ENCODE assay signal across 9 cellular contexts in genomic region chr7:4797858-4798705, GRCh38. TPM values are rescaled to one million over a fixed set of nuclear protein-coding genes. Genes with fewer than 3 reads are reported as not detected.
DNase-seq lines count a peak whose midpoint lies in the region; ATAC-seq and TF ChIP-seq lines count a peak whose summit lies in the region.
"Had no signal": no experiment of that assay in that cellular context is flagged by ENCODE, and none has a peak within 500 bp of the region (broad histone marks: within the 10 kb centered on the region; RNA-seq: fewer than 3 reads in every experiment).

No MANE protein-coding gene starts in this region.

- peaks cover 0 to 13% (median 0%) of the 10 kb centered on the region in 3 donors for H3K27me3 ChIP-seq in stomach

- H3K9me3 Mint-ChIP-seq in effector memory CD8-positive, alpha-beta T cell = no peaks in the 10 kb centered on the region

- no peak for TF ChIP-seq EP300 in stomach (IDR thresholded peaks at IDR 0.05)

- H3K36me3 ChIP-seq in stomach = no peaks in the 10 kb centered on the region

- peaks cover 5% of the 10 kb centered on the region for H3K36me3 Mint-ChIP-seq in effector memory CD8-positive, alpha-beta T cell (ENCODE audit: insufficient read depth)

- no peak overlapping the region for H3K4me3 ChIP-seq in stomach
- H3K4me3 ChIP-seq: skin epidermis had no signal

- no peak for TF ChIP-seq POLR2A in stomach (IDR thresholded peaks at IDR 0.05)

- H3K27me3 Mint-ChIP-seq in effector memory CD8-positive, alpha-beta T cell = no peaks in the 10 kb centered on the region

- peaks cover 0 to 3% of the 10 kb centered on the region in 2 donors for H3K4me1 Mint-ChIP-seq in effector memory CD8-positive, alpha-beta T cell (ENCODE audit: low read depth in 2 of 2)

- DNase-seq in AG09319 (ENCODE audit: extremely low read depth, low read depth) (no peak), LHCN-M2 (ENCODE audit: low read depth) (peak; percentile 31), myocyte (ENCODE audit: low read depth) (peak; percentile 59), stomach (peak; percentile 48), NCI-H2107 treated with DMSO at 0.1 percent for 48 hours (lab: John Stamatoyannopoulos, UW; ENCODE audit: unreplicated experiment) (no peak)
- DNase-seq in activated CD4-positive, alpha-beta T cell treated with anti-CD3 and anti-CD28 coated beads, Interleukin-2, amount 50 U/mL, for 24 hours (ENCODE audit: low read depth in 1 of 2, low spot score in 1 of 2) = peak; percentile 38 to 51
- peak; percentile 43 to 70 (median 64) for DNase-seq in effector memory CD8-positive, alpha-beta T cell

- H3K27ac Mint-ChIP-seq in effector memory CD8-positive, alpha-beta T cell = no peak overlapping the region

- peaks cover 0 to 11% (median 3%) of the 10 kb centered on the region in 4 donors for H3K4me1 ChIP-seq in stomach

- intact Hi-C loops in stomach (cut with DNase I; ENCODE audit: low total_unique reads) = no loop called here

- no peak overlapping the region for H3K4me3 Mint-ChIP-seq in effector memory CD8-positive, alpha-beta T cell

- TF ChIP-seq CTCF in AG09319 (IDR thresholded peaks at IDR 0.05; ENCODE audit: low read depth, low read length) (peak; percentile 78), stomach (IDR thresholded peaks at IDR 0.05) (peak in 5 of 7 experiments; percentile 22 to 88 (median 75))

- H3K27ac ChIP-seq in stomach = no peak overlapping the region
- H3K27ac ChIP-seq: skin epidermis had no signal

- no peaks in the 10 kb centered on the region for H3K9me3 ChIP-seq in stomach

- 20 to 39% (median 38%) methylated on average over 25 to 37 of the region's 37 CpGs for WGBS in stomach, 5 donors

- ATAC-seq in GM18867 (IDR thresholded peaks at IDR 0.05; ENCODE audit: unreplicated experiment) = peak; percentile 80
- ATAC-seq in effector memory CD8-positive, alpha-beta T cell (replicated peaks) = peak; percentile 92

RNA-seq across cellular contexts. Expression of gene AP5Z1, which starts 22.7 kb away (rescaled TPM):
- 42.9 and 45.6 TPM in 2 replicates for total RNA-seq in LHCN-M2 (2014; rRNA removed)
- 33.6 TPM for polyA plus RNA-seq in LHCN-M2 (2012)
- total RNA-seq in myocyte = 37.2 and 41.8 TPM in 2 replicates
- 39.5 TPM for polyA plus RNA-seq in myocyte (2012)
- total RNA-seq in stomach = 100 to 1,000 TPM in 1 of 5 donors, 10 to 100 TPM in 4; 11.6 to 140 (median 52.5) TPM
- 10 to 100 TPM; 34.7 to 43.7 (median 40.8) TPM for polyA plus RNA-seq in stomach

Comparison
In these comparisons a context has a peak if more than half of its experiments do, and no peak if none do; other contexts are left out.
1. DNase-seq: peak in LHCN-M2 (single experiment), activated CD4-positive, alpha-beta T cell treated with anti-CD3 and anti-CD28 coated beads, Interleukin-2, amount 50 U/mL, for 24 hours (2 of 2), effector memory CD8-positive, alpha-beta T cell (3 of 3), myocyte (single experiment) and stomach (single experiment); none in AG09319 (single experiment) and NCI-H2107 treated with DMSO at 0.1 percent for 48 hours (single experiment).